8 cellular contexts compared by ENCODE assay signal in the genomic region with DNA sequence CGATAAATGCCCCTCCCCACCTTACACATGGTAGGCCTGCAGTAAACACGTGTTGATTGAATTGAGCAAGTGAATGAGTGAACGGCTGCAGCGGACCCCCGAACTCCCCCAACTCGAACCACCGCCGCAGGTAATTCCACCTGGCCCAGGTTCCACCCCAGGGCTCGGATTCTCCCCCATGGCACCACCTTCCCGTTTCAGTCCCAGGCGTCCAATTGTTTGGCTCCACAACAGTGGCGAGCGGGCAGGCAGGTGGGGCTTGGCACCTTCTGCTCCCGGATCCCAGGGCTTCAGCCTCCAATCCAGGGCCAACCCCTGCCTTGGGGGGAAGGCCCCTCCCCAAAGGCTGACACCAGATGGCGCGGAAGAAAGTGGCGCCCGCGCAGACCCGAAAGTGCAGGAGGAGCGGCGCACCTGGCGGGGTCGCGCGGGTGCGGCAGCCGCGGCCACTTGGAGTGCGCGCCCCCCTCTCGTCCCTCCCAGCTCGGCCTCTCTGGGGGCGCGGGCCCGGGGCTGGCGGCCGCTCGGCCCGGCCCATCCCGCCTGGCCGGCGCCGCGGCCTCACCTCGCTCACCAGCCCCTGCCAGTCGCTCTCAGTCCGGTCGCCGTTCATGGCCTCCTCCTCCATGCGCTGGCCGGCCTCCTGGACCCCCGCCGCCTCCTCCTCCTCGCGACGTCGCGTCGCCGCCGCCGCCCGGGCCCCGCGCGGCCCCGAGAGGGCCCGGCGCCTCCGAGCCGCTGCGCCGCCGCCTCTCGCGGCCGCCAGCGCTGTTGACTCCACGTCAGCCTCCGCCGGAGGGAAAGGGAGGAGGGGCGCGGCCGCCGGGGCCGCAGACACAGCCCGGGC. TPM values are rescaled to one million over a fixed set of nuclear protein-coding genes. Genes with fewer than 3 reads are reported as not detected.
DNase-seq lines count a peak whose midpoint lies in the region; ATAC-seq, FAIRE-seq and TF ChIP-seq lines count a peak whose summit lies in the region.

A gene (minus strand): TSS at position 791 of the 847 bp plus-strand sequence. CDS start 178 bp downstream, at position 613.

- H3K9me3 ChIP-seq in mammary epithelial cell (replicated peaks; ENCODE audit: insufficient read depth, low read length) (no peaks in the 10 kb centered on the region), iPS-18a (ENCODE audit: control insufficient read depth, low read depth, low read length) (no peaks in the 10 kb centered on the region)

- peak within 1 kb of the TSS; percentile 88 for H3K4me2 ChIP-seq in mammary epithelial cell (ENCODE audit: insufficient read depth, low read depth, low read length)

- DNase-seq in Ammon's horn (ENCODE audit: low spot score), result peak; percentile 57
- DNase-seq in HCEC 1CT, result peak; percentile 43
- DNase-seq in NCI-H748 treated with DMSO at 0.1 percent for 48 hours (lab: John Stamatoyannopoulos, UW), result peak; percentile 35
- DNase-seq in mammary epithelial cell, result peak; percentile 61
- no peak for DNase-seq in GM12892 (ENCODE audit: insufficient read length)

- H3K36me3 ChIP-seq in mammary epithelial cell (ENCODE audit: insufficient read depth, low read length), result no peaks in the 10 kb centered on the region
- H3K36me3 ChIP-seq in iPS-18a (ENCODE audit: control insufficient read depth, low read depth, low read length), result no peaks in the 10 kb centered on the region
- peaks cover 2% of the 10 kb centered on the region for H3K36me3 ChIP-seq in rectal smooth muscle tissue (ENCODE audit: control insufficient read depth, insufficient read depth, low read length)

- H3K4me1 ChIP-seq in mammary epithelial cell (ENCODE audit: insufficient read depth, low read length) (peaks cover 4% of the 10 kb centered on the region), iPS-18a (ENCODE audit: control insufficient read depth, low read depth, low read length) (peaks cover 9% of the 10 kb centered on the region), rectal smooth muscle tissue (ENCODE audit: control insufficient read depth, insufficient read depth, low read length) (peaks cover 4% of the 10 kb centered on the region)

- peak in 1 of 2 donors; percentile 8 for TF ChIP-seq CTCF in mammary epithelial cell (conservative IDR thresholded peaks at IDR 0.05 in 1 of 2, IDR thresholded peaks at IDR 0.05 in 1 of 2; ENCODE audit: extremely low read depth in 1 of 2, insufficient read depth in 1 of 2, low read depth in 1 of 2, low read length in 2 of 2)

- H3K4me3 ChIP-seq in mammary epithelial cell (replicated peaks in 1 of 3; ENCODE audit: insufficient read depth in 1 of 3, low read depth in 2 of 3, low read length in 3 of 3), result peak within 1 kb of the TSS; percentile 47 to 56 (median 52)
- peak within 1 kb of the TSS; percentile 59 for H3K4me3 ChIP-seq in iPS-18a (ENCODE audit: low read length)
- H3K4me3 ChIP-seq in rectal smooth muscle tissue (ENCODE audit: low read length), result peak within 1 kb of the TSS; percentile 78

- CTCF ChIA-PET in mammary epithelial cell (lab: Charles Lee; ENCODE audit: low non-redundant PET), result no interaction called here

- H3K9ac ChIP-seq in mammary epithelial cell (ENCODE audit: insufficient read depth, low read length), result peak within 1 kb of the TSS; percentile 24
- H3K9ac ChIP-seq in iPS-18a (ENCODE audit: low read length), result peak within 1 kb of the TSS; percentile 65
- H3K9ac ChIP-seq in rectal smooth muscle tissue (ENCODE audit: low read length), result peak within 1 kb of the TSS; percentile 49

- dilution Hi-C loops in mammary epithelial cell (cut with HindIII; ENCODE audit: low sequenced_read_pairs), result no loop called here

- intact Hi-C loops in mammary epithelial cell (cut with micrococcal nuclease), result loop anchor here (5.0 to 10.0 kb wide), 4 partner anchors 60 to 625 kb away; a partner anchor contains a TSS

- ATAC-seq in HG03025 (IDR thresholded peaks at IDR 0.05; ENCODE audit: low FRiP score, unreplicated experiment), result no peak

- no peak for TF ChIP-seq POLR2A in GM12892 (IDR thresholded peaks at IDR 0.05; ENCODE audit: low read depth, low read length)

- no peaks in the 10 kb centered on the region for H3K79me2 ChIP-seq in mammary epithelial cell (ENCODE audit: insufficient read depth, low read length)

- in situ Hi-C loops in mammary epithelial cell (cut with MboI; ENCODE audit: low sequenced_read_pairs in 2 of 2), result no loop called here

- H4K20me1 ChIP-seq in mammary epithelial cell (ENCODE audit: insufficient read depth, low read length), result no peaks in the 10 kb centered on the region

- H3K27ac ChIP-seq in mammary epithelial cell (ENCODE audit: insufficient read depth, low read depth, low read length) (no peak within 1 kb of the TSS), iPS-18a (ENCODE audit: low read length) (no peak within 1 kb of the TSS), rectal smooth muscle tissue (ENCODE audit: low read depth, low read length) (peak within 1 kb of the TSS; percentile 92)

- BruUV-seq in mammary epithelial cell (replicated peaks; lab: Mats Ljungman, UMichigan), result no TSS peak

- no peaks in the 10 kb centered on the region for H3K27me3 ChIP-seq in mammary epithelial cell (ENCODE audit: insufficient read depth, low read length)
- peaks cover 25% of the 10 kb centered on the region for H3K27me3 ChIP-seq in iPS-18a (ENCODE audit: control insufficient read depth, insufficient read depth, low read length)
- H3K27me3 ChIP-seq in rectal smooth muscle tissue (ENCODE audit: control insufficient read depth, insufficient read depth, low read length), result no peaks in the 10 kb centered on the region

- H2AFZ ChIP-seq in mammary epithelial cell (ENCODE audit: low read depth, low read length), result peak within 1 kb of the TSS; percentile 84

- WGBS in mammary epithelial cell (ENCODE audit: low coverage, missing lambda C conversion rate), result 5% methylated on average over 6 of the region's 88 CpGs

- FAIRE-seq in GM12892 (lab: Jason Lieb, UNC), result no peak

RNA-seq across cellular contexts. Expression of the gene that starts here (rescaled TPM):
- 1 to 10 TPM; 4.8 to 7.7 TPM for total RNA-seq in mammary epithelial cell
- 2.2 TPM for polyA plus RNA-seq in mammary epithelial cell
- polyA minus RNA-seq in mammary epithelial cell, result 1.2 TPM
- 1.00 TPM for polyA plus RNA-seq in GM12892 (2012; ENCODE audit: missing spikeins)
